ENCODE assay signal across 1 cellular context in genomic region chr10:484441-484924, GRCh38.
TF ChIP-seq lines count a peak whose summit lies in the region.

No MANE protein-coding gene starts in this region.

TF ChIP-seq in K562, 482 proteins besides CTCF, POLR2A, EP300 and RAD21 (continued from another document):
- TF ChIP-seq, protein P1, sequence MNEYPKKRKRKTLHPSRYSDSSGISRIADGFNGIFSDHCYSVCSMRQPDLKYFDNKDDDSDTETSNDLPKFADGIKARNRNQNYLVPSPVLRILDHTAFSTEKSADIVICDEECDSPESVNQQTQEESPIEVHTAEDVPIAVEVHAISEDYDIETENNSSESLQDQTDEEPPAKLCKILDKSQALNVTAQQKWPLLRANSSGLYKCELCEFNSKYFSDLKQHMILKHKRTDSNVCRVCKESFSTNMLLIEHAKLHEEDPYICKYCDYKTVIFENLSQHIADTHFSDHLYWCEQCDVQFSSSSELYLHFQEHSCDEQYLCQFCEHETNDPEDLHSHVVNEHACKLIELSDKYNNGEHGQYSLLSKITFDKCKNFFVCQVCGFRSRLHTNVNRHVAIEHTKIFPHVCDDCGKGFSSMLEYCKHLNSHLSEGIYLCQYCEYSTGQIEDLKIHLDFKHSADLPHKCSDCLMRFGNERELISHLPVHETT (CRISPR knock-in tag; conservative IDR thresholded peaks at IDR 0.05 in 1 of 2, IDR thresholded peaks at IDR 0.05 in 1 of 2), result no peak
